ENCODE assay signal across 13 cellular contexts in genomic region chr9:115170674-115171073, GRCh38. TPM values are rescaled to one million over a fixed set of nuclear protein-coding genes. Genes with fewer than 3 reads are reported as not detected.
A peak's percentile ranks its signal among the peaks of the same experiment; 100 is the strongest.
DNase-seq lines count a peak whose midpoint lies in the region; ATAC-seq and TF ChIP-seq lines count a peak whose summit lies in the region.
"Had no signal": no experiment of that assay in that cellular context is flagged by ENCODE, and none has a peak within 500 bp of the region (broad histone marks: within the 10 kb centered on the region; RNA-seq: fewer than 3 reads in every experiment).

No MANE protein-coding gene starts in this region.

- peaks cover 6% of the 10 kb centered on the region; the same call in 1 of the 2 replicates for H3K4me1 ChIP-seq in H9 (ENCODE audit: insufficient read depth, low read length)
- H3K4me1 ChIP-seq in SJSA1 (replicated peaks) = peaks cover 27% of the 10 kb centered on the region
- peaks cover 11% of the 10 kb centered on the region for H3K4me1 ChIP-seq in fibroblast of lung (ENCODE audit: control insufficient read depth, extremely low read depth, insufficient read depth, low read length)
- peaks cover 0 to 10% of the 10 kb centered on the region in 2 experiments for H3K4me1 ChIP-seq in trophoblast cell (ENCODE audit: control insufficient read depth in 1 of 2, insufficient read depth in 2 of 2, low read length in 2 of 2)

- peaks cover 0 to 14% (median 3%) of the 10 kb centered on the region in 3 experiments; a peak in 3 of 7 replicates for H3K36me3 Mint-ChIP-seq in H9 (ENCODE audit: insufficient read depth in 1 of 3, low read depth in 3 of 3)

- H3K4ac ChIP-seq in H9 (ENCODE audit: low read depth, low read length) = no peak overlapping the region
- no peak overlapping the region for H3K4ac ChIP-seq in trophoblast cell (ENCODE audit: low read depth, low read length)

- H3K14ac ChIP-seq in H9 (ENCODE audit: insufficient read depth, low read length) (no peak overlapping the region), trophoblast cell (ENCODE audit: low read length) (no peak overlapping the region)

- H2BK120ac ChIP-seq in H9 (ENCODE audit: low read depth, low read length, poor library complexity, severe bottlenecking) (no peak overlapping the region), trophoblast cell (ENCODE audit: insufficient read depth, low read length, poor library complexity) (no peak overlapping the region)

- H3K79me1 ChIP-seq in H9 (ENCODE audit: insufficient read depth, low read depth, low read length, poor library complexity, severe bottlenecking) = no peaks in the 10 kb centered on the region
- no peaks in the 10 kb centered on the region for H3K79me1 ChIP-seq in trophoblast cell (ENCODE audit: low read length)

- H4K91ac ChIP-seq in H9 (ENCODE audit: insufficient read length, low read depth, low read length) = no peak overlapping the region
- peak overlapping the region; percentile 47 for H4K91ac ChIP-seq in trophoblast cell (ENCODE audit: low read depth, low read length)

- no CpG with 5 or more reads among the region's 2 CpGs for WGBS in H9 (ENCODE audit: extremely low coverage, insufficient read length, low lambda C conversion rate)
- no CpG with 5 or more reads among the region's 2 CpGs for WGBS in trophoblast cell (ENCODE audit: extremely low coverage, insufficient coverage, insufficient read length)

- H3K27ac Mint-ChIP-seq in H9 = peak overlapping the region in 2 of 3 experiments; percentile 46 to 92; a peak in 4 of 7 replicates
- H3K27ac Mint-ChIP-seq: activated CD4-positive, alpha-beta T cell treated with anti-CD3 and anti-CD28 coated beads, Interleukin-2, amount 10 ng/mL, durations not matched to agents 24 days and 14 days; activated naive CD4-positive, alpha-beta T cell treated with anti-CD3 and anti-CD28 coated beads for 36 hours had no signal

- no peak overlapping the region for H3T11ph ChIP-seq in H9 (ENCODE audit: low read length)

- no peak overlapping the region for H4K5ac ChIP-seq in H9 (ENCODE audit: insufficient read length, low read depth, low read length)

- H4K8ac ChIP-seq in H9 (replicated peaks; ENCODE audit: insufficient read length, low read depth, low read length) = no peak overlapping the region
- H4K8ac ChIP-seq in trophoblast cell (ENCODE audit: low read depth, low read length) = no peak overlapping the region

- H3K9ac ChIP-seq in H9 (ENCODE audit: extremely low read depth, insufficient read length, low read length) (no peak overlapping the region), fibroblast of lung (ENCODE audit: insufficient read depth, low read length) (no peak overlapping the region), trophoblast cell (ENCODE audit: low read length) (no peak overlapping the region)

- no peak overlapping the region for H4K12ac ChIP-seq in trophoblast cell (ENCODE audit: low read depth, low read length)

- H2AFZ ChIP-seq in H9 (ENCODE audit: low read length) = no peak overlapping the region
- peak overlapping the region; percentile 50 for H2AFZ ChIP-seq in fibroblast of lung (ENCODE audit: low read length)
- H2AFZ ChIP-seq in trophoblast cell (ENCODE audit: insufficient read depth, low read length, poor library complexity) = no peak overlapping the region

- H2BK20ac ChIP-seq in H9 (ENCODE audit: low read depth, low read length, poor library complexity, severe bottlenecking) = no peak overlapping the region

- H3K27me3 Mint-ChIP-seq in H9 (ENCODE audit: low read depth) = peaks cover 5% of the 10 kb centered on the region; the same call in 1 of the 2 replicates

- H3K79me2 ChIP-seq in H9 (ENCODE audit: insufficient read depth, low read length) = no peaks in the 10 kb centered on the region
- no peaks in the 10 kb centered on the region for H3K79me2 ChIP-seq in fibroblast of lung (ENCODE audit: control insufficient read depth, insufficient read depth, low read length)
- no peaks in the 10 kb centered on the region for H3K79me2 ChIP-seq in trophoblast cell (ENCODE audit: control insufficient read depth, insufficient read depth, low read length, poor library complexity)

- H3K4me1 Mint-ChIP-seq in H9 = peaks cover 20 to 26% of the 10 kb centered on the region in 2 experiments
- H3K4me1 Mint-ChIP-seq: activated CD4-positive, alpha-beta T cell treated with anti-CD3 and anti-CD28 coated beads, Interleukin-2, amount 10 ng/mL, durations not matched to agents 24 days and 14 days had no signal

- H3K9me3 ChIP-seq in H9 (ENCODE audit: control insufficient read depth, low read depth, low read length) (no peaks in the 10 kb centered on the region), SJSA1 (replicated peaks) (no peaks in the 10 kb centered on the region), fibroblast of lung (ENCODE audit: control insufficient read depth, insufficient read depth, low read depth, low read length) (no peaks in the 10 kb centered on the region), trophoblast cell (ENCODE audit: insufficient read depth, low read depth, low read length) (no peaks in the 10 kb centered on the region)

- no peak for ATAC-seq in HG02885 (IDR thresholded peaks at IDR 0.05; ENCODE audit: poor library complexity, unreplicated experiment)
- ATAC-seq in HG03045 (IDR thresholded peaks at IDR 0.05; ENCODE audit: unreplicated experiment) = no peak

- H2BK12ac ChIP-seq in H9 (ENCODE audit: insufficient read length, low read depth, low read length) (no peak overlapping the region), trophoblast cell (ENCODE audit: low read length) (peak overlapping the region; percentile 45)

- no peak overlapping the region for H3K18ac ChIP-seq in H9 (ENCODE audit: insufficient read length, low read depth, low read length)
- no peak overlapping the region for H3K18ac ChIP-seq in trophoblast cell (ENCODE audit: low read length)

- H3K4me2 ChIP-seq in H9 (ENCODE audit: insufficient read depth, insufficient read length, low read length) (no peak overlapping the region), fibroblast of lung (ENCODE audit: extremely low read depth, insufficient read depth, low read length) (no peak overlapping the region), trophoblast cell (ENCODE audit: low read length) (no peak overlapping the region)

- no peaks in the 10 kb centered on the region for H3K23me2 ChIP-seq in H9 (ENCODE audit: insufficient read length, low read depth, low read length, poor library complexity, severe bottlenecking)

- H2BK5ac ChIP-seq in H9 (ENCODE audit: insufficient read length, low read length) = no peak overlapping the region
- no peak overlapping the region for H2BK5ac ChIP-seq in trophoblast cell (ENCODE audit: low read depth, low read length, poor library complexity)

- TF ChIP-seq CTCF in H9 (conservative IDR thresholded peaks at IDR 0.05) (no peak), fibroblast of lung (conservative IDR thresholded peaks at IDR 0.05 in 1 of 2, IDR thresholded peaks at IDR 0.05 in 1 of 2; ENCODE audit: low read depth in 1 of 2, low read length in 2 of 2) (no peak)

- DNase-seq in H9 = peak; percentile 45
- peak; percentile 46 to 52 for DNase-seq in SJSA1 (ENCODE audit: low read depth in 1 of 2, low spot score in 2 of 2)
- DNase-seq in fibroblast of lung (ENCODE audit: low read depth in 2 of 2) = peak; percentile 66 to 68
- no peak for DNase-seq in trophoblast cell
- no peak for DNase-seq in T-helper 9 cell
- DNase-seq in activated gamma-delta T cell (lab: John Stamatoyannopoulos, UW) = no peak
- DNase-seq: activated CD4-positive, alpha-beta T cell treated with anti-CD3 and anti-CD28 coated beads, Interleukin-2, amount 10 ng/mL, durations not matched to agents 24 days and 14 days; activated naive CD4-positive, alpha-beta T cell treated with anti-CD3 and anti-CD28 coated beads for 36 hours; KG1; SHP77; stimulated activated CD4-positive, alpha-beta T cell treated with anti-CD3 and anti-CD28 coated beads, Interleukin-2, amount 100 ng/mL, for 24 hours had no signal

- H2BK15ac ChIP-seq in H9 (ENCODE audit: low read depth, low read length) = no peak overlapping the region

- H3K27me3 ChIP-seq in H9 (ENCODE audit: insufficient read depth, low read length) = no peaks in the 10 kb centered on the region
- no peaks in the 10 kb centered on the region for H3K27me3 ChIP-seq in SJSA1 (replicated peaks)
- H3K27me3 ChIP-seq in fibroblast of lung (ENCODE audit: control insufficient read depth, insufficient read depth, low read length) = no peaks in the 10 kb centered on the region
- no peaks in the 10 kb centered on the region for H3K27me3 ChIP-seq in trophoblast cell (ENCODE audit: insufficient read depth, low read length)

- H3K4me3 ChIP-seq in SJSA1 = no peak overlapping the region
- H3K4me3 ChIP-seq in fibroblast of lung (replicated peaks in 1 of 4; ENCODE audit: control extremely low read depth in 1 of 4, insufficient read depth in 1 of 4, low read depth in 3 of 4, low read length in 4 of 4) = no peak overlapping the region
- H3K4me3 ChIP-seq in trophoblast cell (ENCODE audit: low read depth, low read length) = no peak overlapping the region

- H3K23ac ChIP-seq in H9 (ENCODE audit: insufficient read length, low read depth, low read length) (no peak overlapping the region), trophoblast cell (ENCODE audit: low read length) (no peak overlapping the region)

- peaks cover 12 to 13% of the 10 kb centered on the region in 2 experiments; a peak in 4 of 5 replicates for H3K9me3 Mint-ChIP-seq in H9
- H3K9me3 Mint-ChIP-seq: activated naive CD4-positive, alpha-beta T cell treated with anti-CD3 and anti-CD28 coated beads for 36 hours had no signal

- H3K4me3 Mint-ChIP-seq in H9 = no peak overlapping the region
- H3K4me3 Mint-ChIP-seq: activated CD4-positive, alpha-beta T cell treated with anti-CD3 and anti-CD28 coated beads, Interleukin-2, amount 10 ng/mL, durations not matched to agents 24 days and 14 days; activated naive CD4-positive, alpha-beta T cell treated with anti-CD3 and anti-CD28 coated beads for 36 hours had no signal

- no peak overlapping the region for H2AK5ac ChIP-seq in H9 (ENCODE audit: insufficient read length, low read length)
- no peak overlapping the region for H2AK5ac ChIP-seq in trophoblast cell (ENCODE audit: low read length)

- H3K27ac ChIP-seq in H9 (ENCODE audit: insufficient read length, low read depth, low read length) = peak overlapping the region; percentile 40
- H3K27ac ChIP-seq in SJSA1 = no peak overlapping the region
- no peak overlapping the region for H3K27ac ChIP-seq in fibroblast of lung (ENCODE audit: insufficient read depth, low read length)
- H3K27ac ChIP-seq in trophoblast cell (ENCODE audit: low read depth, low read length) = no peak overlapping the region

- no peak overlapping the region for H3K56ac ChIP-seq in H9 (ENCODE audit: insufficient read length, low read depth, low read length)

- H4K20me1 ChIP-seq in H9 (ENCODE audit: control insufficient read depth, insufficient read depth, insufficient read length) (no peaks in the 10 kb centered on the region), fibroblast of lung (ENCODE audit: control insufficient read depth, extremely low read depth, insufficient read depth, low read length) (no peaks in the 10 kb centered on the region)

- H3K36me3 ChIP-seq in SJSA1 (no peaks in the 10 kb centered on the region), fibroblast of lung (ENCODE audit: control insufficient read depth, insufficient read depth, low read length) (no peaks in the 10 kb centered on the region), trophoblast cell (ENCODE audit: control insufficient read depth in 1 of 2, insufficient read depth in 2 of 2, low read length in 2 of 2) (no peaks in the 10 kb centered on the region)

RNA-seq across cellular contexts. Expression of gene TNC, which starts 52.7 kb away (rescaled TPM):
- 0.63 and 0.88 TPM in 2 replicates for total RNA-seq in H9 (2021)
- total RNA-seq in SJSA1 (2014; rRNA removed; shearing (Covaris generic)) = 35.7 and 37.6 TPM in 2 replicates
- total RNA-seq in fibroblast of lung = 457 and 560 TPM in 2 replicates
- 227 and 340 TPM in 2 replicates for polyA plus RNA-seq in fibroblast of lung
- 211 and 288 TPM in 2 replicates for polyA plus RNA-seq in fibroblast of lung (2012)
- polyA minus RNA-seq in fibroblast of lung (ENCODE audit: low replicate concordance) = 619 and 991 TPM in 2 replicates
- 111 and 117 TPM in 2 replicates for polyA plus RNA-seq in trophoblast cell (2013)

Comparison
In these comparisons a context has a peak if more than half of its experiments do, and no peak if none do; other contexts are left out.
1. DNase-seq: peak in H9 (single experiment), SJSA1 (2 of 2) and fibroblast of lung (2 of 2); none in trophoblast cell (0 of 2), T-helper 9 cell (single experiment) and activated gamma-delta T cell (single experiment).
2. RNA of gene TNC, which starts 52.7 kb away (total RNA-seq): 457 to 560 TPM in fibroblast of lung and 35.7 to 37.6 TPM in SJSA1; 0.63 to 0.88 TPM in H9; every median in the first group is over 10 times any median in the second.